30 cellular contexts compared by ENCODE assay signal in genomic region chr13:81606074-81606473, GRCh38.
"Had no signal": no experiment of that assay in that cellular context is flagged by ENCODE, and none has a peak within 500 bp of the region (broad histone marks: within the 10 kb centered on the region; RNA-seq: fewer than 3 reads in every experiment).

No MANE protein-coding gene starts in this region.

- H3K9me3 ChIP-seq: neutrophil, pancreas, psoas muscle, right lobe of liver, sigmoid colon, suprapubic skin, testis, tibial artery, transverse colon, upper lobe of right lung, uterus had no signal

- H3K36me3 Mint-ChIP-seq: naive B cell; natural killer cell treated with Interleukin-12 subunit alpha and Interleukin-12 subunit beta and Interleukin-15 and Interleukin-18, amount 100 ng/mL, for 72 hours; stimulated activated memory B cell treated with anti-CD40 and anti-IgM and Interleukin-4, amounts not matched to agents 10 μg/mL and 1 μg/mL and 100 μg/mL, for 72 hours; type B pancreatic cell had no signal

- H3K4me3 ChIP-seq: pancreas, psoas muscle, right lobe of liver, sigmoid colon, suprapubic skin, testis, tibial artery, transverse colon, upper lobe of right lung, uterus had no signal

- H3K4me1 ChIP-seq: pancreas, psoas muscle, right lobe of liver, sigmoid colon, suprapubic skin, testis, tibial artery, transverse colon, upper lobe of right lung, uterus had no signal

- H3K27me3 Mint-ChIP-seq: naive B cell; naive thymus-derived CD8-positive, alpha-beta T cell; natural killer cell treated with Interleukin-12 subunit alpha and Interleukin-12 subunit beta and Interleukin-15 and Interleukin-18, amount 100 ng/mL, for 72 hours; progenitor cell of endocrine pancreas; stimulated activated memory B cell treated with anti-CD40 and anti-IgM and Interleukin-4, amounts not matched to agents 10 μg/mL and 1 μg/mL and 100 μg/mL, for 72 hours; stimulated activated naive CD8-positive, alpha-beta T cell treated with anti-CD3 and anti-CD28 coated beads, Interleukin-15, amount 100 ng/mL, for 72 hours; type B pancreatic cell had no signal

- H3K27me3 ChIP-seq: neutrophil, pancreas, right lobe of liver, sigmoid colon, suprapubic skin, testis, tibial artery, transverse colon, upper lobe of right lung, uterus had no signal

- H3K27ac Mint-ChIP-seq: naive B cell; naive thymus-derived CD8-positive, alpha-beta T cell; natural killer cell treated with Interleukin-12 subunit alpha and Interleukin-12 subunit beta and Interleukin-15 and Interleukin-18, amount 100 ng/mL, for 72 hours; nephron progenitor cell; progenitor cell of endocrine pancreas; stimulated activated memory B cell treated with anti-CD40 and anti-IgM and Interleukin-4, amounts not matched to agents 10 μg/mL and 1 μg/mL and 100 μg/mL, for 72 hours; stimulated activated naive CD8-positive, alpha-beta T cell treated with anti-CD3 and anti-CD28 coated beads, Interleukin-15, amount 100 ng/mL, for 72 hours; type B pancreatic cell had no signal

- H3K9me3 Mint-ChIP-seq: natural killer cell treated with Interleukin-12 subunit alpha and Interleukin-12 subunit beta and Interleukin-15 and Interleukin-18, amount 100 ng/mL, for 72 hours; nephron progenitor cell; neural crest cell; type B pancreatic cell had no signal

- H3K4me3 Mint-ChIP-seq: naive thymus-derived CD8-positive, alpha-beta T cell; natural killer cell treated with Interleukin-12 subunit alpha and Interleukin-12 subunit beta and Interleukin-15 and Interleukin-18, amount 100 ng/mL, for 72 hours; nephron progenitor cell; neural crest cell; stimulated activated memory B cell treated with anti-CD40 and anti-IgM and Interleukin-4, amounts not matched to agents 10 μg/mL and 1 μg/mL and 100 μg/mL, for 72 hours; stimulated activated naive CD8-positive, alpha-beta T cell treated with anti-CD3 and anti-CD28 coated beads, Interleukin-15, amount 100 ng/mL, for 72 hours; type B pancreatic cell had no signal

- H3K36me3 ChIP-seq: neutrophil, pancreas, right lobe of liver, sigmoid colon, suprapubic skin, tibial artery, transverse colon, upper lobe of right lung, uterus had no signal

- ATAC-seq: naive thymus-derived CD8-positive, alpha-beta T cell; natural killer cell treated with Interleukin-12 subunit alpha and Interleukin-12 subunit beta and Interleukin-15 and Interleukin-18, amount 100 ng/mL, for 72 hours; pancreas; psoas muscle; right cardiac atrium; right lobe of liver; stimulated activated memory B cell treated with anti-CD40 and anti-IgM and Interleukin-4, amounts not matched to agents 10 μg/mL and 1 μg/mL and 100 μg/mL, for 72 hours; stimulated activated naive CD8-positive, alpha-beta T cell treated with anti-CD3 and anti-CD28 coated beads, Interleukin-15, amount 100 ng/mL, for 72 hours; stimulated activated naive CD8-positive, alpha-beta T cell treated with anti-CD3 and anti-CD28 coated beads, Interleukin-15, Interleukin-2, amounts not matched to agents 100 U/mL and 50 U/mL, for 24 hours; upper lobe of right lung had no signal

- H3K4me1 Mint-ChIP-seq: naive B cell; naive thymus-derived CD8-positive, alpha-beta T cell; nephron progenitor cell; neural crest cell; stimulated activated memory B cell treated with anti-CD40 and anti-IgM and Interleukin-4, amounts not matched to agents 10 μg/mL and 1 μg/mL and 100 μg/mL, for 72 hours; stimulated activated naive CD8-positive, alpha-beta T cell treated with anti-CD3 and anti-CD28 coated beads, Interleukin-15, amount 100 ng/mL, for 72 hours had no signal

- DNase-seq: naive B cell; naive thymus-derived CD8-positive, alpha-beta T cell; nephron progenitor cell; nucleus accumbens; pancreas; psoas muscle; right lobe of liver; sigmoid colon; small intestine; stimulated activated CD4-positive, alpha-beta T cell treated with anti-CD3 and anti-CD28 coated beads, Interleukin-15, amount 100 ng/mL, for 24 hours; stimulated activated CD4-positive, alpha-beta T cell treated with anti-CD3 and anti-CD28 coated beads, Interleukin-2, amount 100 ng/mL, for 24 hours; stimulated activated CD4-positive, alpha-beta T cell treated with anti-CD3 and anti-CD28 coated beads, Interleukin-2, amount 100 ng/mL, for 48 hours; stimulated activated CD4-positive, alpha-beta T cell treated with anti-CD3 and anti-CD28 coated beads, Interleukin-4, amount 100 ng/mL, for 24 hours; stimulated activated naive CD4-positive, alpha-beta T cell; stimulated activated naive CD8-positive, alpha-beta T cell treated with anti-CD3 and anti-CD28 coated beads, Interleukin-15, amount 100 ng/mL, for 72 hours; stimulated activated naive CD8-positive, alpha-beta T cell treated with anti-CD3 and anti-CD28 coated beads, Interleukin-15, Interleukin-2, amounts not matched to agents 100 U/mL and 50 U/mL, for 24 hours; substantia nigra; testis; tibial artery; transverse colon; upper lobe of right lung; uterus had no signal

- H3K27ac ChIP-seq: neutrophil, pancreas, psoas muscle, right lobe of liver, sigmoid colon, suprapubic skin, testis, tibial artery, transverse colon, upper lobe of right lung, uterus had no signal
